8 cellular contexts compared by ENCODE assay signal in the genomic region with DNA sequence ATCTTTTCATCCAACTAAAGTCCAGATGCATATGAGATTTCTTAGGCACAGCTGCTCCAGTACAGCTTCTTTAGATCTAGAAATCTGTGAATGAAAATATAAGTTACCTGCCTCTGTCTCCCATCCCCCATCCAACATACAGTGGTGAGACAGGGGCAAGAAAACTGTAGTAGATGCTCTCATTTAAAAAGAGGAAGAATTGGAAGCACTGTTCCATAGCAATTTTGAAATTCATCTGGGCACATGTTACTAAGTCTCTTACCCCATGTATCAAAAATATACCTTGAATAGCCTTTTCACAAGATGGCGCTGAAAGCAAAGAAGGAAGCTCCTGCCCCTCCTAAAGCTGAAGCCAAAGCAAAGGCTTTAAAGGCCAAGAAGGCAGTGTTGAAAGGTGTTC.
"Had no signal": no experiment of that assay in that cellular context is flagged by ENCODE, and none has a peak within 500 bp of the region (broad histone marks: within the 10 kb centered on the region; RNA-seq: fewer than 3 reads in every experiment).

No MANE protein-coding gene starts in this region.

- H3K27ac ChIP-seq: GM23248, HL-60 had no signal

- ATAC-seq: HCT116, HepG2 had no signal

- H3K4me1 ChIP-seq: HAP-1 had no signal

- H3K4me3 ChIP-seq: GM23248, HAP-1 had no signal

- H3K36me3 ChIP-seq: HAP-1 had no signal

- FAIRE-seq: HepG2 had no signal

- DNase-seq: GM23248, GOT3, H7, HFFc6 had no signal

- H2AFZ ChIP-seq: GM23248 had no signal

- H3K9ac ChIP-seq: GM23248 had no signal
